ENCODE assay signal across 10 cellular contexts in genomic region chr10:132407243-132407746, GRCh38. TPM values are rescaled to one million over a fixed set of nuclear protein-coding genes. Genes with fewer than 3 reads are reported as not detected.
DNase-seq lines count a peak whose midpoint lies in the region; ATAC-seq and TF ChIP-seq lines count a peak whose summit lies in the region.
"Had no signal": no experiment of that assay in that cellular context is flagged by ENCODE, and none has a peak within 500 bp of the region (broad histone marks: within the 10 kb centered on the region; RNA-seq: fewer than 3 reads in every experiment).

No MANE protein-coding gene starts in this region.

- POLR2A ChIA-PET in MCF 10A (lab: Yijun Ruan, JAX): no interaction called here

- no peak overlapping the region for H3K4me3 Mint-ChIP-seq in MCF 10A (ENCODE audit: unreplicated experiment)

- 49 to 66% (median 64%) methylated on average over 10 to 12 of the region's 12 CpGs for WGBS in spleen, 5 donors

- H3K27ac ChIP-seq in spleen: peak overlapping the region; percentile 72 to 99 (median 85)

- peaks cover 3 to 76% (median 28%) of the 10 kb centered on the region in 6 donors for H3K36me3 ChIP-seq in spleen

- CTCF ChIA-PET in MCF 10A (lab: Yijun Ruan, JAX): interaction anchor here (0.6 kb wide), 1 partner anchor 11 kb away, joined by 3 read pairs; no protein-coding TSS in a partner anchor

- peak overlapping the region in 2 of 8 donors; percentile 9 to 52 for H3K4me3 ChIP-seq in spleen

- H3K27me3 ChIP-seq in spleen (replicated peaks in 1 of 7): no peaks in the 10 kb centered on the region

- no TSS peak for BruUV-seq in MCF 10A (replicated peaks; lab: Mats Ljungman, UMichigan)

- H3K27ac Mint-ChIP-seq in MCF 10A (ENCODE audit: low read depth, unreplicated experiment): peak overlapping the region; percentile 69

- H3K4me1 Mint-ChIP-seq in MCF 10A (ENCODE audit: insufficient read depth, unreplicated experiment): no peaks in the 10 kb centered on the region

- intact Hi-C loops in MCF 10A (cut with micrococcal nuclease) (no loop called here), left colon (cut with DNase I, micrococcal nuclease) (no loop called here), spleen (cut with DNase I; ENCODE audit: low total_unique reads) (no loop called here)

- peaks cover 36% of the 10 kb centered on the region for H3K36me3 Mint-ChIP-seq in MCF 10A (ENCODE audit: insufficient read depth, unreplicated experiment)

- no peak for TF ChIP-seq CTCF in MCF 10A (IDR thresholded peaks at IDR 0.05; ENCODE audit: unreplicated experiment)
- no peak for TF ChIP-seq CTCF in spleen (IDR thresholded peaks at IDR 0.05 in 8 of 11, conservative IDR thresholded peaks at IDR 0.05 in 3 of 11)

- DNase-seq in HT-29 (ENCODE audit: low spot score) (peak; percentile 89), MCF 10A (ENCODE audit: unreplicated experiment) (no peak), left colon (peak; percentile 91 to 93), spleen (no peak), D341Med (ENCODE audit: low spot score) (no peak), SIG-M5 (lab: John Stamatoyannopoulos, UW) (no peak), GM03348 (ENCODE audit: low spot score) (no peak)
- DNase-seq: effector memory CD4-positive, alpha-beta T cell; NCI-H187 had no signal

- ATAC-seq in left colon (peak; percentile 57), GM21423 (IDR thresholded peaks at IDR 0.05; ENCODE audit: unreplicated experiment) (no peak)

- peaks cover 42 to 100% (median 86%) of the 10 kb centered on the region in 6 donors for H3K4me1 ChIP-seq in spleen

- no peaks in the 10 kb centered on the region for H3K9me3 ChIP-seq in spleen

- no peak for TF ChIP-seq POLR2A in spleen (IDR thresholded peaks at IDR 0.05)

- H3K9me3 Mint-ChIP-seq in MCF 10A (ENCODE audit: unreplicated experiment): no peaks in the 10 kb centered on the region

- H3K27me3 Mint-ChIP-seq in MCF 10A (ENCODE audit: insufficient read depth, unreplicated experiment): no peaks in the 10 kb centered on the region

RNA-seq across cellular contexts. Expression of gene PWWP2B, which starts 10.3 kb away (rescaled TPM):
- 73.4 and 79.9 TPM in 2 replicates for total RNA-seq in HT-29 (2014; rRNA removed; shearing (Covaris generic))
- total RNA-seq in MCF 10A (2022): 10.0 and 13.0 TPM in 2 replicates
- total RNA-seq in left colon: 10 to 100 TPM; 51.9 to 55.3 TPM
- total RNA-seq in spleen: 10 to 100 TPM; 24.8 to 41.7 (median 28.1) TPM
- polyA plus RNA-seq in spleen: 10 to 100 TPM; 22.5 to 50.0 (median 27.8) TPM

Comparison
In these comparisons a context has a peak if more than half of its experiments do, and no peak if none do; other contexts are left out.
1. DNase-seq: peak in HT-29 (single experiment) and left colon (2 of 2); none in MCF 10A (single experiment), spleen (single experiment), D341Med (single experiment), SIG-M5 (single experiment) and GM03348 (single experiment).